In the genomic region with DNA sequence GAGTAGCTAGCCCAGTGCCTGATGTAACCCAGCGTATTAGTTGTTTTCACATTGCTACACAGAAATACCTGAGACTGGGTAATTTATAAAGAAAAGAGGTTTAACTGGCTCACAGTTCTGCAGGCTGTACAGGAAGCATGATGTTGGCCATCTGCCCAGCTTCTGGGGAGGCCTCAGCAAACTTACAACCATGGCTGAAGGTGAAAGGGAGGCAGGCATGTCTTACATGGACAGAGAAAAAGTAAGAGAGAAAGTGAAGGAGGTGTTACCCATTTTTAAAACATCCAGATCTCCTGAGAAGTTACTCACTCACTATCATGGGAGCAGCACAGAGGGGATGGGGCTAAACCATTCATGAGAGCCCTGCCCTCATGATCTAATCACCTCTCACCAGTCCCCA, we compare ENCODE assay signal across 23 cellular contexts.
DNase-seq lines count a peak whose midpoint lies in the region; ATAC-seq and TF ChIP-seq lines count a peak whose summit lies in the region.
"Had no signal": no experiment of that assay in that cellular context is flagged by ENCODE, and none has a peak within 500 bp of the region (broad histone marks: within the 10 kb centered on the region; RNA-seq: fewer than 3 reads in every experiment).

No MANE protein-coding gene starts in this region.

- H3K4me3 ChIP-seq in HEK293 (ENCODE audit: low read depth, low read length) (no peak overlapping the region), brain microvascular endothelial cell (ENCODE audit: low read depth, low read length) (no peak overlapping the region), HAP-1 (no peak overlapping the region)
- H3K4me3 ChIP-seq: gastroesophageal sphincter, GM12878, smooth muscle cell had no signal

- H3K4me1 ChIP-seq in HEK293 (ENCODE audit: control insufficient read depth, insufficient read depth, low read length) (no peaks in the 10 kb centered on the region), HAP-1 (no peaks in the 10 kb centered on the region)

- CTCF ChIA-PET in HEK293 (lab: Yijun Ruan, JAX) = interaction anchor here (1.7 kb wide), 1 partner anchor 86 kb away, joined by 4 read pairs; no protein-coding TSS in a partner anchor

- in situ Hi-C loops in brain microvascular endothelial cell (cut with HindIII; ENCODE audit: low pct_ligation_motif_present, low sequenced_read_pairs) (no loop called here), GM13976 (cut with MboI; ENCODE audit: low sequenced_read_pairs, unreplicated experiment) (no loop called here), HAP-1 (cut with MboI; ENCODE audit: low sequenced_read_pairs) (no loop called here)

- DNase-seq in NCI-H226 (peak; percentile 55), brain microvascular endothelial cell (peak; percentile 33), iris pigment epithelial cell (ENCODE audit: low read depth) (peak; percentile 76), GM13976 (ENCODE audit: low spot score) (no peak), HAP-1 (ENCODE audit: low spot score in 2 of 2) (no peak)
- DNase-seq: activated CD8-positive, alpha-beta T cell treated with anti-CD3 and anti-CD28 coated beads, Interleukin-2, amount 10 ng/mL, durations not matched to agents 7 days and 5 days; activated gamma-delta T cell treated with Interleukin-2 at 50 U/mL for 16 hours; CD4-positive, alpha-beta memory T cell; central memory CD4-positive, alpha-beta T cell; Karpas-422; mesenchymal stem cell; NCI-H1092; NCI-H2029; NCI-H2227 treated with DMSO at 0.1 percent for 48 hours; stimulated activated CD4-positive, alpha-beta T cell treated with anti-CD3 and anti-CD28 coated beads, Interleukin-4, amount 100 ng/mL, for 1 hour; stimulated activated naive CD4-positive, alpha-beta T cell treated with Interleukin-2 at 50 U/mL for 16 hours had no signal

- TF ChIP-seq CTCF in HEK293 (tag by site-specific recombination; IDR thresholded peaks at IDR 0.05) = no peak
- TF ChIP-seq CTCF in brain microvascular endothelial cell (IDR thresholded peaks at IDR 0.05; ENCODE audit: low read depth, low read length, missing control alignments) = no peak
- TF ChIP-seq CTCF in GM13976 (IDR thresholded peaks at IDR 0.05; ENCODE audit: borderline replicate concordance, control extremely low read depth, extremely low read depth, insufficient read depth, missing control alignments) = no peak

- H3K27me3 ChIP-seq in brain microvascular endothelial cell (replicated peaks) (no peaks in the 10 kb centered on the region), HAP-1 (ENCODE audit: low read depth) (no peaks in the 10 kb centered on the region; the same call in 1 of the 2 replicates)
- H3K27me3 ChIP-seq: gastroesophageal sphincter had no signal

- H3K36me3 ChIP-seq in HEK293 (ENCODE audit: control insufficient read depth in 2 of 2, insufficient read depth in 1 of 2, low read length in 2 of 2) = no peaks in the 10 kb centered on the region
- no peaks in the 10 kb centered on the region for H3K36me3 ChIP-seq in brain microvascular endothelial cell (replicated peaks)
- H3K36me3 ChIP-seq in HAP-1 (replicated peaks) = no peaks in the 10 kb centered on the region
- H3K36me3 ChIP-seq: gastroesophageal sphincter had no signal

- no peak overlapping the region for H3K27ac ChIP-seq in HEK293 (ENCODE audit: extremely low read depth, low read depth, low read length)
- no peak overlapping the region for H3K27ac ChIP-seq in brain microvascular endothelial cell
- H3K27ac ChIP-seq: gastroesophageal sphincter had no signal

- POLR2A ChIA-PET in HEK293 (lab: Yijun Ruan, JAX) = no interaction called here

- H3K9me3 ChIP-seq in HEK293 (ENCODE audit: control insufficient read depth, insufficient read depth, low read depth, low read length) = no peaks in the 10 kb centered on the region
- no peaks in the 10 kb centered on the region for H3K9me3 ChIP-seq in HAP-1
- H3K9me3 ChIP-seq: gastroesophageal sphincter had no signal

- no peak for ATAC-seq in HG02623 (IDR thresholded peaks at IDR 0.05; ENCODE audit: unreplicated experiment)
- ATAC-seq: activated CD4-positive, CD25-positive, alpha-beta regulatory T cell treated with anti-CD3 and anti-CD28 coated beads, Interleukin-2, amount 50 U/mL, for 24 hours; activated CD8-positive, alpha-beta T cell treated with anti-CD3 and anti-CD28 coated beads, Interleukin-2, amount 10 ng/mL, durations not matched to agents 7 days and 5 days; gastroesophageal sphincter; GM12878; SK-N-SH treated with all-trans-retinoic acid at 6 μM for 48 hours had no signal

TF ChIP-seq in HEK293, 187 proteins besides CTCF, POLR2A, EP300 and RAD21:
- no peak for TF ChIP-seq ZIC2 (tag by site-specific recombination; IDR thresholded peaks at IDR 0.05)
- peak; percentile 40 for TF ChIP-seq SETDB1 (IDR thresholded peaks at IDR 0.05; ENCODE audit: insufficient read length, low read length)
TF ChIP-seq in HEK293: peak in this region for 1.

Comparison
In these comparisons a context has a peak if more than half of its experiments do, and no peak if none do; other contexts are left out.
1. DNase-seq: peak in NCI-H226 (single experiment), brain microvascular endothelial cell (single experiment) and iris pigment epithelial cell (single experiment); none in GM13976 (single experiment) and HAP-1 (0 of 2).